ENCODE assay signal across 5 cellular contexts in the genomic region with DNA sequence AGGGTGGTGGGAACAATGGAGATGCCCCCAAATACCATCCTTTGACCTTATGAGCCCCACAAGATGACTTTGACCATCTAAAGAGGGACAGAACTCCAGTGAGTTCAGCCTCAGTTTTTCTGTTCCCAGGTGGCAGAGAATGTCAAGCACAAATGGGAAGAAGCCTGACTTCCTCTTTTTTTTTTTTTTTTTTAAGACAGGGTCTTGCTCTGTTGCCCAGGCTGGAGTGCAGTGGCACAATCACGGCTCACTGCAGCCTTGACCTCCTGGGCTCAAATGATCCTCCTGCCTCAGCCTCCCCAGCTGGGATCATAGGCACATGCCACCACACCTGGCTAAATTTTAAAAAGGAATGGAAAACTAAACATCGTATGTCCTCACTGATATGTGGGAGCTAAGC. TPM values are rescaled to one million over a fixed set of nuclear protein-coding genes. Genes with fewer than 3 reads are reported as not detected.
"Had no signal": no experiment of that assay in that cellular context is flagged by ENCODE, and none has a peak within 500 bp of the region (broad histone marks: within the 10 kb centered on the region; RNA-seq: fewer than 3 reads in every experiment).

No MANE protein-coding gene starts in this region.

RNA-seq across cellular contexts. Expression of gene CSF3R, which starts 28.5 kb away (rescaled TPM):
- total RNA-seq: HT-29, IMR-90, LHCN-M2, MCF 10A, SJSA1 had no signal
- polyA plus RNA-seq: IMR-90 had no signal
